Comparison of ENCODE assay signal across 8 cellular contexts in the genomic region with DNA sequence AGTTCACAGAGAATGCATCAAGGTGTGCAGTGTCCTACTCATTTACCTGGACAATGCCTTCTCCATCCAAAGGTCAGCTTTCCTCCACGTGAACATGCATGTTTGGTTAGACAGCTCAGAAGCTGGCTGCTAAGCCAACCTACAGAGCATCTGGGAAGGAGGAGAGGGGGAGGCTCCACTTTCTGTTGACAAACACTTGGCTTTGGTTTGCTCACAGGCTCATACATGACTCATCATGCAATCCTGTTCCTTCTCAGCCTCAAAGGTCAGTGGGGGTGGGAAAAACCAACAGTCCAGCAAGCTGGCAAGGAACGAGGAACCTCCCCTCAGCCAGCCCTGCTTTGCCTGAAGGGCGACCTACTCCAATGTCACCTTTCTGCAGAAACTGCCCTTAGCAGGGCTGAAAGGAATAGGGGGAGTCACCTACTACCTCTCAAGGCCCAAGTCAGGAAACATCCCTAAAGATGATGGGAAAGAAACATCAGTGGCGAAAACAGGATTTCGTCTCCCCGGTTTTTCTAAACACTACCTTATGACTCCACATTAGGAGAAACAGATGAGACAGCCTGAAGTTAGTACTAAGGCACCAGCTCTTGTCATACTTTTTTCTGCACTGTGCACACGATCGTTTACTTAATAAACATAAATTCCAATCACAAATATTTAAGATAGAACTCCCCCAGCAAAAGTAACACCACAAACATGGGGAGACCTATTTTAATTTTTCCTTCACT. TPM values are rescaled to one million over a fixed set of nuclear protein-coding genes. Genes with fewer than 3 reads are reported as not detected.
DNase-seq lines count a peak whose midpoint lies in the region; ATAC-seq and TF ChIP-seq lines count a peak whose summit lies in the region.

No MANE protein-coding gene starts in this region.

- DNase-seq in H4 (ENCODE audit: low spot score) (peak; percentile 95), PC-9 (peak; percentile 83 to 95), fibroblast of pulmonary artery (ENCODE audit: low read depth) (peak; percentile 95), sigmoid colon (peak; percentile 71)
- no peak for DNase-seq in activated CD4-positive, CD25-positive, alpha-beta regulatory T cell (lab: John Stamatoyannopoulos, UW)

- no peaks in the 10 kb centered on the region for H3K79me2 ChIP-seq in PC-9 (ENCODE audit: low read depth)

- peak overlapping the region; percentile 53 for H3K4me2 ChIP-seq in PC-9

- WGBS in sigmoid colon, 2 donors: 54 to 71% methylated on average over 8 of the region's 8 CpGs

- H3F3A ChIP-seq in PC-9 (ENCODE audit: insufficient read depth, low read depth): peaks cover 5% of the 10 kb centered on the region; the same call in 1 of the 2 replicates

- ATAC-seq in GM21528 (IDR thresholded peaks at IDR 0.05; ENCODE audit: low FRiP score, unreplicated experiment) (no peak), GM18861 (IDR thresholded peaks at IDR 0.05; ENCODE audit: unreplicated experiment) (no peak), GM18858 (IDR thresholded peaks at IDR 0.05; ENCODE audit: unreplicated experiment) (no peak)

- no peak for TF ChIP-seq CTCF in PC-9 (conservative IDR thresholded peaks at IDR 0.05)
- TF ChIP-seq CTCF in fibroblast of pulmonary artery (IDR thresholded peaks at IDR 0.05; ENCODE audit: low read length, missing control alignments): no peak
- no peak for TF ChIP-seq CTCF in sigmoid colon (IDR thresholded peaks at IDR 0.05)

- no TSS peak for BruUV-seq in PC-9 (replicated peaks; lab: Mats Ljungman, UMichigan)

- POLR2A ChIA-PET in PC-9 (lab: Charles Lee; ENCODE audit: unreplicated experiment): no interaction called here

- H4K20me1 ChIP-seq in PC-9 (ENCODE audit: insufficient read depth): no peaks in the 10 kb centered on the region

- intact Hi-C loops in PC-9 (cut with micrococcal nuclease; ENCODE audit: unreplicated experiment): no loop called here
- intact Hi-C loops in sigmoid colon (cut with DNase I): no loop called here

- H3K4me1 ChIP-seq in PC-9 (replicated peaks; ENCODE audit: insufficient read depth) (peaks cover 29% of the 10 kb centered on the region), sigmoid colon (peaks cover 0 to 13% (median 7%) of the 10 kb centered on the region in 4 donors)

- H3K27ac ChIP-seq in PC-9 (peak overlapping the region; percentile 51), sigmoid colon (no peak overlapping the region)

- no peaks in the 10 kb centered on the region for H3K36me3 ChIP-seq in PC-9 (ENCODE audit: low read depth)
- peaks cover 3 to 35% (median 9%) of the 10 kb centered on the region in 4 donors for H3K36me3 ChIP-seq in sigmoid colon

- no peak for TF ChIP-seq EP300 in sigmoid colon (IDR thresholded peaks at IDR 0.05)

- CTCF ChIA-PET in PC-9 (lab: Charles Lee): interaction anchor here (0.5 kb wide), 1 partner anchor 46 kb away, joined by 23 read pairs; no protein-coding TSS in a partner anchor

- H3K4me3 ChIP-seq in PC-9 (no peak overlapping the region), fibroblast of pulmonary artery (replicated peaks; ENCODE audit: low read depth, low read length) (no peak overlapping the region), sigmoid colon (no peak overlapping the region)

- H3K9me3 ChIP-seq in PC-9 (ENCODE audit: insufficient read depth, low read depth): no peaks in the 10 kb centered on the region
- no peaks in the 10 kb centered on the region for H3K9me3 ChIP-seq in sigmoid colon

- H3K27me3 ChIP-seq in PC-9 (ENCODE audit: insufficient read depth, low read depth): no peaks in the 10 kb centered on the region
- no peaks in the 10 kb centered on the region for H3K27me3 ChIP-seq in sigmoid colon

- TF ChIP-seq POLR2A in sigmoid colon (IDR thresholded peaks at IDR 0.05): no peak

- H2AFZ ChIP-seq in PC-9: no peak overlapping the region

- no peaks in the 10 kb centered on the region for H3K9me2 ChIP-seq in PC-9 (ENCODE audit: insufficient read depth)

RNA-seq across cellular contexts. Expression of a gene that starts 37.9 kb away (rescaled TPM):
- total RNA-seq in H4 (2014; rRNA removed; shearing (Covaris generic)): 46.0 and 65.8 TPM in 2 replicates
- 11.9 and 18.5 TPM in 2 replicates for total RNA-seq in PC-9 (2021)
- total RNA-seq in sigmoid colon: 10 to 100 TPM; 38.8 to 63.2 (median 47.1) TPM
- 1 to 10 TPM; 4.2 to 9.9 (median 4.8) TPM for polyA plus RNA-seq in sigmoid colon

Comparison
In these comparisons a context has a peak if more than half of its experiments do, and no peak if none do; other contexts are left out.
1. DNase-seq: peak in H4 (single experiment), PC-9 (2 of 2), fibroblast of pulmonary artery (single experiment) and sigmoid colon (single experiment); none in activated CD4-positive, CD25-positive, alpha-beta regulatory T cell (0 of 4).